ENCODE assay signal across 8 cellular contexts in genomic region chr1:232599178-232600041, GRCh38. TPM values are rescaled to one million over a fixed set of nuclear protein-coding genes. Genes with fewer than 3 reads are reported as not detected.
A peak's percentile ranks its signal among the peaks of the same experiment; 100 is the strongest.
DNase-seq lines count a peak whose midpoint lies in the region; ATAC-seq and TF ChIP-seq lines count a peak whose summit lies in the region.

No MANE protein-coding gene starts in this region.

- TF ChIP-seq POLR2A in spleen (IDR thresholded peaks at IDR 0.05), result no peak

- H3K36me3 ChIP-seq in spleen, result no peaks in the 10 kb centered on the region

- H3K9me3 ChIP-seq in spleen, result no peaks in the 10 kb centered on the region

- H3K36me3 Mint-ChIP-seq in activated T-cell treated with anti-CD3 and anti-CD28 coated beads, Interleukin-2, amount 50 U/mL, for 72 hours (ENCODE audit: insufficient read depth in 2 of 2), result peaks cover 2% of the 10 kb centered on the region in 2 donors
- H3K36me3 Mint-ChIP-seq in activated T-cell treated with anti-CD3 and anti-CD28 coated beads, Interleukin-2, amount 50 U/mL, for 4 hours (ENCODE audit: insufficient read depth), result no peaks in the 10 kb centered on the region

- WGBS in spleen, 5 donors, result 39 to 69% (median 53%) methylated on average over 11 of the region's 11 CpGs

- peak overlapping the region in 1 of 8 donors; percentile 11 for H3K4me3 ChIP-seq in spleen

- intact Hi-C loops in spleen (cut with DNase I; ENCODE audit: low total_unique reads), result no loop called here

- no peaks in the 10 kb centered on the region for H3K27me3 ChIP-seq in spleen (replicated peaks in 1 of 7)

- H3K4me3 Mint-ChIP-seq in activated T-cell treated with anti-CD3 and anti-CD28 coated beads, Interleukin-2, amount 50 U/mL, for 72 hours, result peak overlapping the region in 1 of 2 donors; percentile 77
- H3K4me3 Mint-ChIP-seq in activated T-cell treated with anti-CD3 and anti-CD28 coated beads, Interleukin-2, amount 50 U/mL, for 4 hours, result no peak overlapping the region

- peak; percentile 15 to 56 for ATAC-seq in activated T-cell treated with anti-CD3 and anti-CD28 coated beads, Interleukin-2, amount 50 U/mL, for 72 hours (replicated peaks in 1 of 2)
- no peak for ATAC-seq in activated T-cell treated with anti-CD3 and anti-CD28 coated beads, Interleukin-2, amount 50 U/mL, for 4 hours
- peak; percentile 62 for ATAC-seq in HG03196 (IDR thresholded peaks at IDR 0.05; ENCODE audit: unreplicated experiment)

- H3K27ac ChIP-seq in spleen, result peak overlapping the region in 7 of 8 donors; percentile 16 to 75 (median 42)

- TF ChIP-seq CTCF in spleen (IDR thresholded peaks at IDR 0.05 in 8 of 11, conservative IDR thresholded peaks at IDR 0.05 in 3 of 11), result no peak

- H3K27ac Mint-ChIP-seq in activated T-cell treated with anti-CD3 and anti-CD28 coated beads, Interleukin-2, amount 50 U/mL, for 72 hours, result peak overlapping the region; percentile 83

- H3K27me3 Mint-ChIP-seq in activated T-cell treated with anti-CD3 and anti-CD28 coated beads, Interleukin-2, amount 50 U/mL, for 72 hours (ENCODE audit: low read depth), result no peaks in the 10 kb centered on the region
- H3K27me3 Mint-ChIP-seq in activated T-cell treated with anti-CD3 and anti-CD28 coated beads, Interleukin-2, amount 50 U/mL, for 4 hours (ENCODE audit: low read depth), result no peaks in the 10 kb centered on the region

- H3K9me3 Mint-ChIP-seq in activated T-cell treated with anti-CD3 and anti-CD28 coated beads, Interleukin-2, amount 50 U/mL, for 72 hours, result peaks cover 2 to 5% of the 10 kb centered on the region in 2 donors
- H3K9me3 Mint-ChIP-seq in activated T-cell treated with anti-CD3 and anti-CD28 coated beads, Interleukin-2, amount 50 U/mL, for 4 hours, result no peaks in the 10 kb centered on the region

- DNase-seq in activated T-cell treated with anti-CD3 and anti-CD28 coated beads, Interleukin-2, amount 50 U/mL, for 72 hours, result no peak
- DNase-seq in activated T-cell treated with anti-CD3 and anti-CD28 coated beads, Interleukin-2, amount 50 U/mL, for 4 hours, result no peak
- DNase-seq in SHP77 treated with DMSO at 0.1 percent for 48 hours (lab: John Stamatoyannopoulos, UW), result peak; percentile 52
- no peak for DNase-seq in spleen
- no peak for DNase-seq in GM19238 (ENCODE audit: insufficient read length, low spot score)
- DNase-seq in activated CD4-positive, alpha-beta T cell treated with anti-CD3 and anti-CD28 coated beads for 1 hour, result no peak
- no peak for DNase-seq in SIG-M5 (lab: John Stamatoyannopoulos, UW)

- peaks cover 7 to 46% (median 42%) of the 10 kb centered on the region in 6 donors for H3K4me1 ChIP-seq in spleen

- H3K4me1 Mint-ChIP-seq in activated T-cell treated with anti-CD3 and anti-CD28 coated beads, Interleukin-2, amount 50 U/mL, for 72 hours (ENCODE audit: low read depth), result peaks cover 26% of the 10 kb centered on the region
- H3K4me1 Mint-ChIP-seq in activated T-cell treated with anti-CD3 and anti-CD28 coated beads, Interleukin-2, amount 50 U/mL, for 4 hours (ENCODE audit: low read depth), result peaks cover 32% of the 10 kb centered on the region

RNA-seq across cellular contexts. Expression of gene SIPA1L2, which starts 30.5 kb away (rescaled TPM):
- total RNA-seq in activated T-cell treated with anti-CD3 and anti-CD28 coated beads, Interleukin-2, amount 50 U/mL, for 72 hours, result 1 to 10 TPM; 3.3 to 5.9 TPM
- total RNA-seq in activated T-cell treated with anti-CD3 and anti-CD28 coated beads, Interleukin-2, amount 50 U/mL, for 4 hours, result 10 to 100 TPM in 1 of 3 donors, 1 to 10 TPM in 2; 5.3 to 13.8 (median 6.7) TPM
- 10 to 100 TPM; 18.4 to 67.7 (median 34.6) TPM for total RNA-seq in spleen
- 1 to 10 TPM; 1.1 to 5.3 (median 2.3) TPM for polyA plus RNA-seq in spleen

Comparison
In these comparisons a context has a peak if more than half of its experiments do, and no peak if none do; other contexts are left out.
1. ATAC-seq: peak in activated T-cell treated with anti-CD3 and anti-CD28 coated beads, Interleukin-2, amount 50 U/mL, for 72 hours (2 of 2) and HG03196 (single experiment); none in activated T-cell treated with anti-CD3 and anti-CD28 coated beads, Interleukin-2, amount 50 U/mL, for 4 hours (0 of 2).